Comparison of ENCODE assay signal across 2 cellular contexts in the genomic region with DNA sequence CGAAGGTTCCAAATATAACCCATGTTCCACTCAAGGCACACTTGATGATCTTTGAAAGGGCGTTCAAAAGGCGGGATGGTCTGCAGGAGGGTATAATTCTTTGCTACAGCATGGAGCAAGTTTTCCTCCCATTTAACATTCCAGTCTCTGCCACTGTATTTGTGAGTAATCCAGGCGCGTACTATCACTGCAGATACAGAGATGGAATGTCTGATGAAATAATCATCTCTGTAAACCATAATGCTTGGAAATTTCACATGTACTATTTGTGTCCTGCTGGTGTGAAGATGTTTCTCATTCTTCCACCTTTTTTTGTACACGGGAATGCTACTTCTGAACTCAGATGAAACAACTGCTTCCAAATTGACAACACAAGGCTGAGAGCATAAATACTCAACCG.
TF ChIP-seq lines count a peak whose summit lies in the region.

No MANE protein-coding gene starts in this region.

TF ChIP-seq in SK-N-SH treated with all-trans-retinoic acid at 6 μM for 48 hours, 23 proteins besides CTCF, POLR2A, EP300 and RAD21:
- TF ChIP-seq, protein P1, sequence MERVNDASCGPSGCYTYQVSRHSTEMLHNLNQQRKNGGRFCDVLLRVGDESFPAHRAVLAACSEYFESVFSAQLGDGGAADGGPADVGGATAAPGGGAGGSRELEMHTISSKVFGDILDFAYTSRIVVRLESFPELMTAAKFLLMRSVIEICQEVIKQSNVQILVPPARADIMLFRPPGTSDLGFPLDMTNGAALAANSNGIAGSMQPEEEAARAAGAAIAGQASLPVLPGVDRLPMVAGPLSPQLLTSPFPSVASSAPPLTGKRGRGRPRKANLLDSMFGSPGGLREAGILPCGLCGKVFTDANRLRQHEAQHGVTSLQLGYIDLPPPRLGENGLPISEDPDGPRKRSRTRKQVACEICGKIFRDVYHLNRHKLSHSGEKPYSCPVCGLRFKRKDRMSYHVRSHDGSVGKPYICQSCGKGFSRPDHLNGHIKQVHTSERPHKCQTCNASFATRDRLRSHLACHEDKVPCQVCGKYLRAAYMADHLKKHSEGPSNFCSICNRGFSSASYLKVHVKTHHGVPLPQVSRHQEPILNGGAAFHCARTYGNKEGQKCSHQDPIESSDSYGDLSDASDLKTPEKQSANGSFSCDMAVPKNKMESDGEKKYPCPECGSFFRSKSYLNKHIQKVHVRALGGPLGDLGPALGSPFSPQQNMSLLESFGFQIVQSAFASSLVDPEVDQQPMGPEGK (CRISPR knock-in tag; IDR thresholded peaks at IDR 0.05; ENCODE audit: borderline replicate concordance): no peak
- no peak for TF ChIP-seq OSR1 (CRISPR knock-in tag; IDR thresholded peaks at IDR 0.05)
- TF ChIP-seq ZNF70 (CRISPR knock-in tag; IDR thresholded peaks at IDR 0.05): no peak
- TF ChIP-seq TOX (CRISPR knock-in tag; IDR thresholded peaks at IDR 0.05; ENCODE audit: borderline replicate concordance): no peak
- peak; percentile 44; the same call in 1 of the 2 replicates for TF ChIP-seq ISL1 (CRISPR knock-in tag; IDR thresholded peaks at IDR 0.05)
- TF ChIP-seq ZFP3 (CRISPR knock-in tag; IDR thresholded peaks at IDR 0.05): 0 out of 2 replicates have a peak, but pooled peaks have one; percentile 27
- TF ChIP-seq GLIS3 (CRISPR knock-in tag; IDR thresholded peaks at IDR 0.05): 0 out of 2 replicates have a peak, but pooled peaks have one; percentile 13
TF ChIP-seq in SK-N-SH treated with all-trans-retinoic acid at 6 μM for 48 hours: peak in this region for 3.

TF ChIP-seq in SK-N-SH, 30 proteins besides CTCF, POLR2A, EP300 and RAD21:
- TF ChIP-seq RCOR1 (IDR thresholded peaks at IDR 0.05; ENCODE audit: low read length) (no peak), MEF2A (IDR thresholded peaks at IDR 0.05; ENCODE audit: borderline replicate concordance, low read depth) (no peak), GATA2 (CRISPR knock-in tag; IDR thresholded peaks at IDR 0.05) (no peak), TAF1 (IDR thresholded peaks at IDR 0.05; ENCODE audit: borderline replicate concordance, low read depth, low read length) (no peak), YY1 (IDR thresholded peaks at IDR 0.05; ENCODE audit: low read depth) (no peak)
- TF ChIP-seq, protein P2, sequence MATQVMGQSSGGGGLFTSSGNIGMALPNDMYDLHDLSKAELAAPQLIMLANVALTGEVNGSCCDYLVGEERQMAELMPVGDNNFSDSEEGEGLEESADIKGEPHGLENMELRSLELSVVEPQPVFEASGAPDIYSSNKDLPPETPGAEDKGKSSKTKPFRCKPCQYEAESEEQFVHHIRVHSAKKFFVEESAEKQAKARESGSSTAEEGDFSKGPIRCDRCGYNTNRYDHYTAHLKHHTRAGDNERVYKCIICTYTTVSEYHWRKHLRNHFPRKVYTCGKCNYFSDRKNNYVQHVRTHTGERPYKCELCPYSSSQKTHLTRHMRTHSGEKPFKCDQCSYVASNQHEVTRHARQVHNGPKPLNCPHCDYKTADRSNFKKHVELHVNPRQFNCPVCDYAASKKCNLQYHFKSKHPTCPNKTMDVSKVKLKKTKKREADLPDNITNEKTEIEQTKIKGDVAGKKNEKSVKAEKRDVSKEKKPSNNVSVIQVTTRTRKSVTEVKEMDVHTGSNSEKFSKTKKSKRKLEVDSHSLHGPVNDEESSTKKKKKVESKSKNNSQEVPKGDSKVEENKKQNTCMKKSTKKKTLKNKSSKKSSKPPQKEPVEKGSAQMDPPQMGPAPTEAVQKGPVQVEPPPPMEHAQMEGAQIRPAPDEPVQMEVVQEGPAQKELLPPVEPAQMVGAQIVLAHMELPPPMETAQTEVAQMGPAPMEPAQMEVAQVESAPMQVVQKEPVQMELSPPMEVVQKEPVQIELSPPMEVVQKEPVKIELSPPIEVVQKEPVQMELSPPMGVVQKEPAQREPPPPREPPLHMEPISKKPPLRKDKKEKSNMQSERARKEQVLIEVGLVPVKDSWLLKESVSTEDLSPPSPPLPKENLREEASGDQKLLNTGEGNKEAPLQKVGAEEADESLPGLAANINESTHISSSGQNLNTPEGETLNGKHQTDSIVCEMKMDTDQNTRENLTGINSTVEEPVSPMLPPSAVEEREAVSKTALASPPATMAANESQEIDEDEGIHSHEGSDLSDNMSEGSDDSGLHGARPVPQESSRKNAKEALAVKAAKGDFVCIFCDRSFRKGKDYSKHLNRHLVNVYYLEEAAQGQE (IDR thresholded peaks at IDR 0.05; ENCODE audit: low read depth, low read length): no peak
